ENCODE assay signal across 12 cellular contexts in the genomic region with DNA sequence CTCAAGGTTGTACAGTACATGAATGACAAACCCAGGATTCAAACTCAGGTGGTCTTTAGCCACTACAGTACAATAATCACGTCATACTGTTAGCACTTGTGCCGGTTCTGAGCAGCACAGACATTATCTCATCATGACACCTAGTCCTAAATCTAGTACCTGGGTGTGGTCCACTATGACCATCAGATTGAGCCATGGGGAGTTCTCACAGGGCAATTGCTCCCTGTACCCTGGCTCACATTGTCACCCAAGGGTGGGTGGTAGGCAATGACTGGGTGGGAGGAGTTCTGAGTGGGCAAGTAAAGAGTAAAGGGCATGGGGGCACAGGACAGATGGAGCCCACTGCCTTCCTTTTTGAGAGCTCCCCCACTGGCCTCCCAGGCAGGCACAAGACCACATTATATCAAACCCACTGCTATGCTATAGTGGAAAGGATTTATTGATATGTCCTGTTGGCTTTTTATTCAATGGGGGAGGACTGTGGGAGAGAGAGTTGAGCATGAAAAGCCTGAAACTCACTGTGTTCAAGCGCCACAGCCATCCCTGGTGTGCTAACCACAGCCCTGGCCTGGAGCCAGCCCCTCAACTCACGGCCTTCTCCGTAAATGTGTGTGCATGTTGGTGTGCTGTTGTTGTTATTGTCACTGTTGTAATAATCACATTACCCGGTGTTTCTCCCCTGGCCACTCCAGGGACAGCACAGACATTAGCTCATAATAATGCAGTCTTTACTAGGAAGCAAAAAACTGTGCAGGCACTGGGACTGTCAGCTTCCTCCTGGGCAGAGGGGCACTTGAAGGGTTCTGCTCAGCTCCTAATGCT. TPM values are rescaled to one million over a fixed set of nuclear protein-coding genes. Genes with fewer than 3 reads are reported as not detected.
DNase-seq lines count a peak whose midpoint lies in the region; ATAC-seq and TF ChIP-seq lines count a peak whose summit lies in the region.
"Had no signal": no experiment of that assay in that cellular context is flagged by ENCODE, and none has a peak within 500 bp of the region (broad histone marks: within the 10 kb centered on the region; RNA-seq: fewer than 3 reads in every experiment).

No MANE protein-coding gene starts in this region.

- H3K4me3 ChIP-seq in A673 (ENCODE audit: low read depth, low read length, poor library complexity, severe bottlenecking) (no peak overlapping the region), brain microvascular endothelial cell (ENCODE audit: low read depth, low read length) (no peak overlapping the region), mesenchymal stem cell (ENCODE audit: insufficient read depth in 1 of 2, low read depth in 1 of 2, low read length in 2 of 2) (no peak overlapping the region), upper lobe of right lung (no peak overlapping the region)
- no peak overlapping the region for H3K4me3 ChIP-seq in naive thymus-derived CD4-positive, alpha-beta T cell (ENCODE audit: low read length)

- H3K4me2 ChIP-seq in mesenchymal stem cell (ENCODE audit: low read length, poor library complexity, severe bottlenecking): no peak overlapping the region

- no peaks in the 10 kb centered on the region for H3K36me3 ChIP-seq in A673 (ENCODE audit: insufficient read depth, low read length, poor library complexity, severe bottlenecking)
- H3K36me3 ChIP-seq in brain microvascular endothelial cell (replicated peaks): no peaks in the 10 kb centered on the region
- no peaks in the 10 kb centered on the region for H3K36me3 ChIP-seq in mesenchymal stem cell (ENCODE audit: control insufficient read depth in 1 of 2, insufficient read depth in 2 of 2, low read depth in 1 of 2, low read length in 2 of 2)
- H3K36me3 ChIP-seq in naive thymus-derived CD4-positive, alpha-beta T cell (ENCODE audit: control insufficient read depth in 2 of 3, insufficient read depth in 3 of 3, low read length in 3 of 3): no peaks in the 10 kb centered on the region
- H3K36me3 ChIP-seq in upper lobe of right lung: no peaks in the 10 kb centered on the region

- no peaks in the 10 kb centered on the region for H3K4me1 ChIP-seq in A673 (ENCODE audit: insufficient read depth, low read length, poor library complexity, severe bottlenecking)
- H3K4me1 ChIP-seq in mesenchymal stem cell (ENCODE audit: control insufficient read depth, insufficient read depth, low read depth, low read length): no peaks in the 10 kb centered on the region
- no peaks in the 10 kb centered on the region for H3K4me1 ChIP-seq in naive thymus-derived CD4-positive, alpha-beta T cell (ENCODE audit: control insufficient read depth in 2 of 2, insufficient read depth in 2 of 2, low read length in 2 of 2)
- H3K4me1 ChIP-seq in upper lobe of right lung: peaks cover 10% of the 10 kb centered on the region

- POLR2A ChIA-PET in A673 (lab: Charles Lee; ENCODE audit: low non-redundant PET): no interaction called here
- POLR2A ChIA-PET in naive thymus-derived CD4-positive, alpha-beta T cell (lab: Charles Lee): no interaction called here
- POLR2A ChIA-PET in activated CD4-positive, alpha-beta T cell treated with anti-CD3 and anti-CD28 coated beads for 36 hours (lab: Charles Lee): no interaction called here

- CTCF ChIA-PET in A673 (lab: Charles Lee): interaction anchor here (0.6 kb wide), 1 partner anchor 113 kb away, joined by 3 read pairs; no protein-coding TSS in a partner anchor
- CTCF ChIA-PET in naive thymus-derived CD4-positive, alpha-beta T cell (lab: Charles Lee): no interaction called here
- CTCF ChIA-PET in activated CD4-positive, alpha-beta T cell treated with anti-CD3 and anti-CD28 coated beads for 36 hours (lab: Charles Lee): no interaction called here

- H2BK12ac ChIP-seq in mesenchymal stem cell (ENCODE audit: low read length in 2 of 2): no peak overlapping the region

- no peak overlapping the region for H3K9ac ChIP-seq in mesenchymal stem cell (ENCODE audit: low read length)

- in situ Hi-C loops in brain microvascular endothelial cell (cut with HindIII; ENCODE audit: low pct_ligation_motif_present, low sequenced_read_pairs): no loop called here

- H3K27ac Mint-ChIP-seq in naive thymus-derived CD4-positive, alpha-beta T cell: no peak overlapping the region
- no peak overlapping the region for H3K27ac Mint-ChIP-seq in activated CD4-positive, alpha-beta T cell treated with anti-CD3 and anti-CD28 coated beads for 36 hours
- H3K27ac Mint-ChIP-seq: CD14-positive monocyte; dendritic cell treated with granulocyte-macrophage colony-stimulating factor and Interleukin-4, amounts not matched to agents 40 ng/mL and 50 ng/mL, for 4 days had no signal

- TF ChIP-seq CTCF in A673 (conservative IDR thresholded peaks at IDR 0.05; ENCODE audit: low read depth, low read length) (no peak), brain microvascular endothelial cell (IDR thresholded peaks at IDR 0.05; ENCODE audit: low read depth, low read length, missing control alignments) (no peak), upper lobe of right lung (IDR thresholded peaks at IDR 0.05) (no peak)

- no TSS peak for BruUV-seq in A673 (replicated peaks; lab: Mats Ljungman, UMichigan)

- H3K4me3 Mint-ChIP-seq in naive thymus-derived CD4-positive, alpha-beta T cell: no peak overlapping the region
- no peak overlapping the region for H3K4me3 Mint-ChIP-seq in activated CD4-positive, alpha-beta T cell treated with anti-CD3 and anti-CD28 coated beads for 36 hours
- H3K4me3 Mint-ChIP-seq: CD14-positive monocyte; dendritic cell treated with granulocyte-macrophage colony-stimulating factor and Interleukin-4, amounts not matched to agents 40 ng/mL and 50 ng/mL, for 4 days had no signal

- no peak overlapping the region for H2BK5ac ChIP-seq in mesenchymal stem cell (ENCODE audit: low read depth, low read length, poor library complexity, severe bottlenecking)

- no peak overlapping the region for H3K14ac ChIP-seq in mesenchymal stem cell (ENCODE audit: low read length in 2 of 2)

- H2BK15ac ChIP-seq in mesenchymal stem cell (ENCODE audit: low read depth, poor library complexity, severe bottlenecking): no peak overlapping the region

- H4K91ac ChIP-seq in mesenchymal stem cell (ENCODE audit: low read length): no peak overlapping the region

- H3K27me3 ChIP-seq in A673 (replicated peaks; ENCODE audit: insufficient read depth, low read depth, low read length, poor library complexity): no peaks in the 10 kb centered on the region
- H3K27me3 ChIP-seq in brain microvascular endothelial cell (replicated peaks): peaks cover 27% of the 10 kb centered on the region
- H3K27me3 ChIP-seq in mesenchymal stem cell (ENCODE audit: control insufficient read depth in 1 of 2, insufficient read depth in 1 of 2, low read length in 2 of 2): peaks cover 78 to 92% of the 10 kb centered on the region in 2 experiments
- H3K27me3 ChIP-seq in naive thymus-derived CD4-positive, alpha-beta T cell (ENCODE audit: control insufficient read depth in 2 of 2, insufficient read depth in 2 of 2, low read length in 2 of 2): no peaks in the 10 kb centered on the region
- H3K27me3 ChIP-seq in upper lobe of right lung: no peaks in the 10 kb centered on the region

- no peak overlapping the region for H4K8ac ChIP-seq in mesenchymal stem cell (ENCODE audit: low read length)

- H3K4me1 Mint-ChIP-seq in naive thymus-derived CD4-positive, alpha-beta T cell: peaks cover 0 to 2% (median 0%) of the 10 kb centered on the region in 7 donors
- no peaks in the 10 kb centered on the region for H3K4me1 Mint-ChIP-seq in activated CD4-positive, alpha-beta T cell treated with anti-CD3 and anti-CD28 coated beads for 36 hours
- H3K4me1 Mint-ChIP-seq: CD14-positive monocyte had no signal

- H3K9me3 ChIP-seq in A673 (ENCODE audit: low read depth, low read length, poor library complexity, severe bottlenecking): no peaks in the 10 kb centered on the region
- H3K9me3 ChIP-seq in mesenchymal stem cell (ENCODE audit: control insufficient read depth, low read length): peaks cover 4% of the 10 kb centered on the region
- H3K9me3 ChIP-seq in naive thymus-derived CD4-positive, alpha-beta T cell (ENCODE audit: control insufficient read depth in 2 of 3, low read length in 3 of 3): no peaks in the 10 kb centered on the region
- H3K9me3 ChIP-seq in upper lobe of right lung: no peaks in the 10 kb centered on the region

- H3K4ac ChIP-seq in mesenchymal stem cell (ENCODE audit: low read depth in 1 of 2, low read length in 2 of 2): no peak overlapping the region

- 69% methylated on average over 3 of the region's 6 CpGs for WGBS in mesenchymal stem cell

- H2BK120ac ChIP-seq in mesenchymal stem cell (ENCODE audit: low read depth, low read length): no peak overlapping the region

- H3K36me3 Mint-ChIP-seq in naive thymus-derived CD4-positive, alpha-beta T cell: no peaks in the 10 kb centered on the region
- H3K36me3 Mint-ChIP-seq in activated CD4-positive, alpha-beta T cell treated with anti-CD3 and anti-CD28 coated beads for 36 hours (ENCODE audit: low read depth): no peaks in the 10 kb centered on the region
- H3K36me3 Mint-ChIP-seq: CD14-positive monocyte had no signal

- no peak for ATAC-seq in naive thymus-derived CD4-positive, alpha-beta T cell
- ATAC-seq in upper lobe of right lung: no peak
- ATAC-seq in GM21723 (IDR thresholded peaks at IDR 0.05; ENCODE audit: unreplicated experiment): no peak
- no peak for ATAC-seq in activated CD4-positive, alpha-beta T cell treated with anti-CD3 and anti-CD28 coated beads for 36 hours

- DNase-seq in A673 (ENCODE audit: low spot score) (peak; percentile 32), NAMALWA (ENCODE audit: low spot score) (peak; percentile 11), brain microvascular endothelial cell (peak; percentile 11), mesenchymal stem cell (peak; percentile 5), upper lobe of right lung (no peak)
- DNase-seq in naive thymus-derived CD4-positive, alpha-beta T cell: no peak
- DNase-seq in activated CD4-positive, alpha-beta T cell treated with anti-CD3 and anti-CD28 coated beads for 36 hours: no peak
- DNase-seq: IMR-90 had no signal

- H2AK5ac ChIP-seq in mesenchymal stem cell (ENCODE audit: low read length, severe bottlenecking): no peak overlapping the region

- H2AFZ ChIP-seq in mesenchymal stem cell (ENCODE audit: low read depth, low read length): no peak overlapping the region

- H3K9me3 Mint-ChIP-seq in naive thymus-derived CD4-positive, alpha-beta T cell: no peaks in the 10 kb centered on the region
- H3K9me3 Mint-ChIP-seq in activated CD4-positive, alpha-beta T cell treated with anti-CD3 and anti-CD28 coated beads for 36 hours (ENCODE audit: low read depth): no peaks in the 10 kb centered on the region
- H3K9me3 Mint-ChIP-seq: CD14-positive monocyte; dendritic cell treated with granulocyte-macrophage colony-stimulating factor and Interleukin-4, amounts not matched to agents 40 ng/mL and 50 ng/mL, for 4 days had no signal

- no peaks in the 10 kb centered on the region for H3K79me1 ChIP-seq in mesenchymal stem cell (replicated peaks; ENCODE audit: low read length, poor library complexity, severe bottlenecking)

- no peak overlapping the region for H3K18ac ChIP-seq in mesenchymal stem cell (ENCODE audit: low read depth in 1 of 2, low read length in 2 of 2)

- H3K27me3 Mint-ChIP-seq in naive thymus-derived CD4-positive, alpha-beta T cell: peaks cover 0 to 7% (median 3%) of the 10 kb centered on the region in 5 donors
- H3K27me3 Mint-ChIP-seq in activated CD4-positive, alpha-beta T cell treated with anti-CD3 and anti-CD28 coated beads for 36 hours: no peaks in the 10 kb centered on the region

- H3K27ac ChIP-seq in A673 (ENCODE audit: low read depth, low read length, poor library complexity, severe bottlenecking) (no peak overlapping the region), brain microvascular endothelial cell (no peak overlapping the region), mesenchymal stem cell (ENCODE audit: low read length, poor library complexity, severe bottlenecking) (no peak overlapping the region), upper lobe of right lung (no peak overlapping the region)
- no peak overlapping the region for H3K27ac ChIP-seq in naive thymus-derived CD4-positive, alpha-beta T cell (ENCODE audit: low read depth, low read length)

- intact Hi-C loops in A673 (cut with micrococcal nuclease; ENCODE audit: unreplicated experiment): no loop called here
- intact Hi-C loops in naive thymus-derived CD4-positive, alpha-beta T cell (cut with micrococcal nuclease): no loop called here
- intact Hi-C loops in upper lobe of right lung (cut with DNase I): no loop called here
- intact Hi-C loops in activated CD4-positive, alpha-beta T cell treated with anti-CD3 and anti-CD28 coated beads for 36 hours (cut with DNase I, micrococcal nuclease): no loop called here

- no peak overlapping the region for H3K23ac ChIP-seq in mesenchymal stem cell (ENCODE audit: low read length in 2 of 2)

RNA-seq across cellular contexts. Expression of a gene that starts 27.3 kb away (rescaled TPM):
- total RNA-seq in A673 (2021) (0.21 and 0.22 TPM in 2 replicates), upper lobe of right lung (4.0 TPM)
- polyA plus RNA-seq in mesenchymal stem cell (2013, experiment 1 of 2): 0.15 TPM
- polyA plus RNA-seq in mesenchymal stem cell (2013, experiment 2 of 2): 0.04 TPM
- not detected for total RNA-seq in naive thymus-derived CD4-positive, alpha-beta T cell
- under 1 TPM in 1 of 2 donors, not detected in 1; 0.07 TPM for polyA plus RNA-seq in naive thymus-derived CD4-positive, alpha-beta T cell
- total RNA-seq in activated CD4-positive, alpha-beta T cell treated with anti-CD3 and anti-CD28 coated beads for 36 hours: not detected
- total RNA-seq: activated CD8-positive, alpha-beta memory T cell treated with anti-CD3 and anti-CD28 coated beads for 36 hours had no signal
- polyA plus RNA-seq: CD14-positive monocyte had no signal

Comparison
In these comparisons a context has a peak if more than half of its experiments do, and no peak if none do; other contexts are left out.
1. DNase-seq: peak in A673 (single experiment), NAMALWA (single experiment), brain microvascular endothelial cell (single experiment) and mesenchymal stem cell (single experiment); none in naive thymus-derived CD4-positive, alpha-beta T cell (0 of 9), upper lobe of right lung (single experiment) and activated CD4-positive, alpha-beta T cell treated with anti-CD3 and anti-CD28 coated beads for 36 hours (single experiment).